In genomic region chr18:45626330-45627203, GRCh38 we compare ENCODE assay signal across 11 cellular contexts. TPM values are rescaled to one million over a fixed set of nuclear protein-coding genes. Genes with fewer than 3 reads are reported as not detected.
DNase-seq lines count a peak whose midpoint lies in the region; ATAC-seq, FAIRE-seq and TF ChIP-seq lines count a peak whose summit lies in the region.
"Had no signal": no experiment of that assay in that cellular context is flagged by ENCODE, and none has a peak within 500 bp of the region (broad histone marks: within the 10 kb centered on the region; RNA-seq: fewer than 3 reads in every experiment).

No MANE protein-coding gene starts in this region.

- H3K4me1 ChIP-seq in thoracic aorta (ENCODE audit: control insufficient read depth in 1 of 2, low read depth in 2 of 2) (peaks cover 17 to 24% of the 10 kb centered on the region in 2 donors), body of pancreas (no peaks in the 10 kb centered on the region)
- H3K4me1 ChIP-seq: psoas muscle had no signal

- H3K27ac Mint-ChIP-seq in T-helper 17 cell, result peak overlapping the region; percentile 66

- H3K4me3 ChIP-seq in thoracic aorta, result no peak overlapping the region
- no peak overlapping the region for H3K4me3 ChIP-seq in body of pancreas
- H3K4me3 ChIP-seq: psoas muscle had no signal

- no peak for FAIRE-seq in D721Med (lab: Jason Lieb, UNC)
- FAIRE-seq: A204.1 had no signal

- no peak for TF ChIP-seq POLR2A in body of pancreas (IDR thresholded peaks at IDR 0.05)

- 52 to 59% methylated on average over 6 to 10 of the region's 10 CpGs for WGBS in body of pancreas, 2 donors

- TF ChIP-seq CTCF in thoracic aorta (IDR thresholded peaks at IDR 0.05) (no peak), body of pancreas (IDR thresholded peaks at IDR 0.05) (no peak), D721Med (IDR thresholded peaks at IDR 0.05; ENCODE audit: insufficient read depth, missing control alignments) (no peak)

- H3K27me3 ChIP-seq in thoracic aorta (replicated peaks; ENCODE audit: insufficient read depth) (no peaks in the 10 kb centered on the region), body of pancreas (no peaks in the 10 kb centered on the region)

- H3K27ac ChIP-seq in thoracic aorta (peak overlapping the region; percentile 44 to 79), body of pancreas (no peak overlapping the region)
- H3K27ac ChIP-seq: psoas muscle had no signal

- DNase-seq in NCI-H1417 (lab: John Stamatoyannopoulos, UW), result peak in 2 of 3 experiments; percentile 49 to 66
- no peak for DNase-seq in NCI-H1417 treated with DMSO at 0.1 percent for 48 hours (lab: John Stamatoyannopoulos, UW)
- no peak for DNase-seq in T-helper 17 cell
- DNase-seq in glomerular visceral epithelial cell (ENCODE audit: extremely low spot score), result peak; percentile 47
- no peak for DNase-seq in thoracic aorta (ENCODE audit: low spot score)
- DNase-seq in body of pancreas, result no peak
- no peak for DNase-seq in D721Med (ENCODE audit: insufficient read length, low spot score)
- DNase-seq: NCI-H1092 treated with DMSO at 0.1 percent for 48 hours, psoas muscle had no signal

- ATAC-seq in T-helper 17 cell, result no peak
- ATAC-seq in thoracic aorta (ENCODE audit: insufficient number of reproducible peaks, low FRiP score, low read depth), result peak; percentile 66
- ATAC-seq in body of pancreas, result no peak
- no peak for ATAC-seq in GM21576 (IDR thresholded peaks at IDR 0.05; ENCODE audit: unreplicated experiment)
- ATAC-seq: psoas muscle had no signal

- peaks cover 30% of the 10 kb centered on the region for H3K27me3 Mint-ChIP-seq in T-helper 17 cell

- no peak overlapping the region for H3K4me3 Mint-ChIP-seq in T-helper 17 cell

- intact Hi-C loops in body of pancreas (cut with DNase I), result no loop called here

- H3K36me3 ChIP-seq in thoracic aorta (no peaks in the 10 kb centered on the region), body of pancreas (replicated peaks in 1 of 2; ENCODE audit: insufficient read depth in 1 of 2, low read depth in 2 of 2) (no peaks in the 10 kb centered on the region)

- H3K9me3 ChIP-seq in T-helper 17 cell (ENCODE audit: control insufficient read depth, low read length, poor library complexity, severe bottlenecking), result no peaks in the 10 kb centered on the region
- H3K9me3 ChIP-seq in thoracic aorta, result no peaks in the 10 kb centered on the region
- H3K9me3 ChIP-seq in body of pancreas, result no peaks in the 10 kb centered on the region
- H3K9me3 ChIP-seq: psoas muscle had no signal

- peaks cover 10% of the 10 kb centered on the region for H3K4me1 Mint-ChIP-seq in T-helper 17 cell

- peaks cover 12% of the 10 kb centered on the region for H3K36me3 Mint-ChIP-seq in T-helper 17 cell (ENCODE audit: low read depth)

RNA-seq across cellular contexts. Expression of gene SLC14A2, which starts 11.3 kb away (rescaled TPM):
- total RNA-seq in T-helper 17 cell, result under 1 TPM in 1 of 2 donors, not detected in 1; 0.05 TPM
- under 1 TPM in 1 of 2 donors, not detected in 1; 0.35 TPM for total RNA-seq in thoracic aorta
- not detected for total RNA-seq in body of pancreas

Comparison
In these comparisons a context has a peak if more than half of its experiments do, and no peak if none do; other contexts are left out.
1. DNase-seq: peak in NCI-H1417 (2 of 3) and glomerular visceral epithelial cell (single experiment); none in NCI-H1417 treated with DMSO at 0.1 percent for 48 hours (single experiment), T-helper 17 cell (0 of 3), thoracic aorta (single experiment), body of pancreas (0 of 4) and D721Med (single experiment).
2. H3K27ac ChIP-seq: peak in thoracic aorta (2 of 2); none in body of pancreas (0 of 4).